Comparison of ENCODE assay signal across 1 cellular context in genomic region chr1:42258218-42258617, GRCh38.
TF ChIP-seq lines count a peak whose summit lies in the region.

No MANE protein-coding gene starts in this region.

TF ChIP-seq in GM12878, 131 proteins besides CTCF, POLR2A, EP300 and RAD21 (continued from another document):
- TF ChIP-seq BCL3 (IDR thresholded peaks at IDR 0.05; ENCODE audit: borderline replicate concordance, insufficient read depth, low read depth, low read length, poor library complexity, severe bottlenecking) (no peak), EED (IDR thresholded peaks at IDR 0.05; ENCODE audit: low read depth) (0 out of 2 replicates have a peak, but pooled peaks have one; percentile 41)
